ENCODE assay signal across 16 cellular contexts in genomic region chr18:61882296-61883004, GRCh38. TPM values are rescaled to one million over a fixed set of nuclear protein-coding genes. Genes with fewer than 3 reads are reported as not detected.
DNase-seq lines count a peak whose midpoint lies in the region; ATAC-seq and TF ChIP-seq lines count a peak whose summit lies in the region.
"Had no signal": no experiment of that assay in that cellular context is flagged by ENCODE, and none has a peak within 500 bp of the region (broad histone marks: within the 10 kb centered on the region; RNA-seq: fewer than 3 reads in every experiment).

No MANE protein-coding gene starts in this region.

- DNase-seq in HFFc6 (peak; percentile 90), brain microvascular endothelial cell (peak; percentile 43), globus pallidus (ENCODE audit: low spot score) (peak; percentile 29), ureter (ENCODE audit: low spot score) (no peak), stomach (no peak)
- DNase-seq: activated CD8-positive, alpha-beta T cell treated with anti-CD3 and anti-CD28 coated beads for 36 hours; effector CD4-positive, alpha-beta T cell; Karpas-422; NCI-H510A treated with DMSO at 0.1 percent for 48 hours; OCI-M1; stimulated activated naive CD4-positive, alpha-beta T cell had no signal

- H3K9me3 ChIP-seq in stomach, result no peaks in the 10 kb centered on the region
- H3K9me3 ChIP-seq: neutrophil had no signal

- H3K4me1 ChIP-seq in stomach, result peaks cover 0 to 41% (median 14%) of the 10 kb centered on the region in 4 donors

- H3K4me3 Mint-ChIP-seq in HFFc6, result peak overlapping the region; percentile 54
- H3K4me3 Mint-ChIP-seq in stimulated activated memory B cell treated with anti-CD40 and anti-IgM and Interleukin-4, amounts not matched to agents 10 μg/mL and 1 μg/mL and 100 μg/mL, for 72 hours, result no peak overlapping the region
- H3K4me3 Mint-ChIP-seq: activated CD8-positive, alpha-beta T cell treated with anti-CD3 and anti-CD28 coated beads for 36 hours; CD14-positive monocyte had no signal

- peak overlapping the region; percentile 80 for H3K27ac Mint-ChIP-seq in HFFc6
- H3K27ac Mint-ChIP-seq in stimulated activated memory B cell treated with anti-CD40 and anti-IgM and Interleukin-4, amounts not matched to agents 10 μg/mL and 1 μg/mL and 100 μg/mL, for 72 hours, result no peak overlapping the region
- H3K27ac Mint-ChIP-seq: activated CD8-positive, alpha-beta T cell treated with anti-CD3 and anti-CD28 coated beads for 36 hours; CD14-positive monocyte had no signal

- peak; percentile 41 for ATAC-seq in stimulated activated memory B cell treated with anti-CD40 and anti-IgM and Interleukin-4, amounts not matched to agents 10 μg/mL and 1 μg/mL and 100 μg/mL, for 72 hours
- ATAC-seq in GM18517 (IDR thresholded peaks at IDR 0.05; ENCODE audit: unreplicated experiment), result no peak
- ATAC-seq: activated CD8-positive, alpha-beta T cell treated with anti-CD3 and anti-CD28 coated beads for 36 hours had no signal

- H3K9me3 Mint-ChIP-seq in HFFc6, result no peaks in the 10 kb centered on the region
- no peaks in the 10 kb centered on the region for H3K9me3 Mint-ChIP-seq in stimulated activated memory B cell treated with anti-CD40 and anti-IgM and Interleukin-4, amounts not matched to agents 10 μg/mL and 1 μg/mL and 100 μg/mL, for 72 hours
- H3K9me3 Mint-ChIP-seq: activated CD8-positive, alpha-beta T cell treated with anti-CD3 and anti-CD28 coated beads for 36 hours had no signal

- no peaks in the 10 kb centered on the region for H3K27me3 ChIP-seq in brain microvascular endothelial cell (replicated peaks)
- no peaks in the 10 kb centered on the region for H3K27me3 ChIP-seq in stomach

- H3K4me1 Mint-ChIP-seq in HFFc6 (ENCODE audit: low read depth), result peaks cover 92% of the 10 kb centered on the region
- no peaks in the 10 kb centered on the region for H3K4me1 Mint-ChIP-seq in stimulated activated memory B cell treated with anti-CD40 and anti-IgM and Interleukin-4, amounts not matched to agents 10 μg/mL and 1 μg/mL and 100 μg/mL, for 72 hours
- H3K4me1 Mint-ChIP-seq: CD14-positive monocyte had no signal

- H3K36me3 ChIP-seq in brain microvascular endothelial cell (replicated peaks), result no peaks in the 10 kb centered on the region
- H3K36me3 ChIP-seq in stomach, result peaks cover 0 to 21% (median 8%) of the 10 kb centered on the region in 4 donors
- H3K36me3 ChIP-seq: neutrophil had no signal

- H3K36me3 Mint-ChIP-seq in HFFc6 (ENCODE audit: low read depth), result peaks cover 49% of the 10 kb centered on the region
- H3K36me3 Mint-ChIP-seq in stimulated activated memory B cell treated with anti-CD40 and anti-IgM and Interleukin-4, amounts not matched to agents 10 μg/mL and 1 μg/mL and 100 μg/mL, for 72 hours, result no peaks in the 10 kb centered on the region
- H3K36me3 Mint-ChIP-seq: CD14-positive monocyte had no signal

- intact Hi-C loops in stomach (cut with DNase I; ENCODE audit: low total_unique reads), result no loop called here

- no peak for TF ChIP-seq EP300 in stomach (IDR thresholded peaks at IDR 0.05)

- in situ Hi-C loops in brain microvascular endothelial cell (cut with HindIII; ENCODE audit: low pct_ligation_motif_present, low sequenced_read_pairs), result no loop called here

- 65 to 85% (median 74%) methylated on average over 4 of the region's 4 CpGs for WGBS in stomach, 5 donors

- TF ChIP-seq POLR2A in stomach (IDR thresholded peaks at IDR 0.05), result no peak

- no peaks in the 10 kb centered on the region for H3K27me3 Mint-ChIP-seq in HFFc6 (ENCODE audit: insufficient read depth)
- peaks cover 19% of the 10 kb centered on the region for H3K27me3 Mint-ChIP-seq in stimulated activated memory B cell treated with anti-CD40 and anti-IgM and Interleukin-4, amounts not matched to agents 10 μg/mL and 1 μg/mL and 100 μg/mL, for 72 hours

- H3K4me3 ChIP-seq in brain microvascular endothelial cell (ENCODE audit: low read depth, low read length) (no peak overlapping the region), stomach (no peak overlapping the region)

- TF ChIP-seq CTCF in HFFc6 (IDR thresholded peaks at IDR 0.05), result no peak
- no peak for TF ChIP-seq CTCF in brain microvascular endothelial cell (IDR thresholded peaks at IDR 0.05; ENCODE audit: low read depth, low read length, missing control alignments)
- TF ChIP-seq CTCF in stomach (IDR thresholded peaks at IDR 0.05), result no peak

- no peak overlapping the region for H3K27ac ChIP-seq in brain microvascular endothelial cell
- H3K27ac ChIP-seq in stomach, result peak overlapping the region in 1 of 5 donors; percentile 1
- H3K27ac ChIP-seq: neutrophil, VCaP had no signal

RNA-seq across cellular contexts. Expression of gene RNF152, which starts 10.4 kb away (rescaled TPM):
- total RNA-seq in HFFc6 (2021; fragmentation: NEBNext Ultra II Directional; extraction: Animal tissue kit (Norgen Biotek cat#: 25700)), result 10 to 100 TPM; 44.3 to 68.4 (median 50.2) TPM
- total RNA-seq in ureter (52.9 TPM), stomach (10 to 100 TPM; 15.2 to 99.9 (median 55.2) TPM)
- 1 to 10 TPM; 1.4 to 7.3 (median 6.4) TPM for polyA plus RNA-seq in stomach

Comparison
In these comparisons a context has a peak if more than half of its experiments do, and no peak if none do; other contexts are left out.
1. DNase-seq: peak in HFFc6 (single experiment), brain microvascular endothelial cell (single experiment) and globus pallidus (single experiment); none in ureter (single experiment) and stomach (single experiment).